ENCODE assay signal across 8 cellular contexts in genomic region chr2:55111570-55112228, GRCh38.
A peak's percentile ranks its signal among the peaks of the same experiment; 100 is the strongest.
DNase-seq lines count a peak whose midpoint lies in the region; ATAC-seq, FAIRE-seq and TF ChIP-seq lines count a peak whose summit lies in the region.

No MANE protein-coding gene starts in this region.

- H3K4me3 Mint-ChIP-seq in endodermal cell, result no peak overlapping the region
- H3K4me3 Mint-ChIP-seq in mesothelial cell of epicardium, result no peak overlapping the region

- H3K4me3 ChIP-seq in A673 (ENCODE audit: low read depth, low read length, poor library complexity, severe bottlenecking), result no peak overlapping the region
- H3K4me3 ChIP-seq in endodermal cell (ENCODE audit: low read length), result no peak overlapping the region

- H3K9me3 Mint-ChIP-seq in endodermal cell (no peaks in the 10 kb centered on the region), mesothelial cell of epicardium (no peaks in the 10 kb centered on the region)

- H3K9me3 ChIP-seq in A673 (ENCODE audit: low read depth, low read length, poor library complexity, severe bottlenecking) (no peaks in the 10 kb centered on the region), endodermal cell (ENCODE audit: control insufficient read depth, low read length) (no peaks in the 10 kb centered on the region)

- H3K27ac ChIP-seq in A673 (ENCODE audit: low read depth, low read length, poor library complexity, severe bottlenecking) (peak overlapping the region; percentile 84), endodermal cell (ENCODE audit: low read depth, low read length) (no peak overlapping the region)

- H3K27ac Mint-ChIP-seq in endodermal cell, result peak overlapping the region; percentile 14
- peak overlapping the region; percentile 64 for H3K27ac Mint-ChIP-seq in mesothelial cell of epicardium

- peak; percentile 95 for DNase-seq in A673 (ENCODE audit: low spot score)
- DNase-seq in HEK293T (ENCODE audit: extremely low spot score), result peak; percentile 63
- peak; percentile 92 for DNase-seq in OCI-M1 (lab: John Stamatoyannopoulos, UW)
- DNase-seq in endodermal cell, result peak; percentile 80
- peak in 1 of 2 experiments; percentile 43 for DNase-seq in mesothelial cell of epicardium (ENCODE audit: low spot score in 2 of 2, unreplicated experiment in 2 of 2)
- peak; percentile 90 for DNase-seq in urothelium cell line (ENCODE audit: low spot score)
- no peak for DNase-seq in RPMI8226

- no peak overlapping the region for H3K9ac ChIP-seq in endodermal cell (ENCODE audit: extremely low read depth, low read length, poor library complexity, severe bottlenecking)

- intact Hi-C loops in A673 (cut with micrococcal nuclease; ENCODE audit: unreplicated experiment), result loop anchor here (5.0 kb wide), 1 partner anchor 59 kb away; the partner anchor contains the start of gene RTN4

- TF ChIP-seq CTCF in A673 (conservative IDR thresholded peaks at IDR 0.05; ENCODE audit: low read depth, low read length), result no peak
- TF ChIP-seq CTCF in endodermal cell (conservative IDR thresholded peaks at IDR 0.05), result no peak
- TF ChIP-seq CTCF in mesothelial cell of epicardium (IDR thresholded peaks at IDR 0.05; ENCODE audit: unreplicated experiment), result no peak

- 83 to 86% methylated on average over 6 to 11 of the region's 11 CpGs for WGBS in endodermal cell (ENCODE audit: insufficient coverage in 1 of 2, insufficient read length in 1 of 2), 2 experiments

- peak; percentile 55 for FAIRE-seq in urothelium cell line (lab: Jason Lieb, UNC)

- POLR2A ChIA-PET in A673 (lab: Charles Lee; ENCODE audit: low non-redundant PET) (no interaction called here), HEK293T (lab: Yijun Ruan, JAX) (interaction anchor here (0.8 to 5.8 kb wide), 6 partner anchors 8 to 75 kb away, joined by 3 to 40 read pairs (median 8); partner anchors contain the start of gene RTN4)

- no peaks in the 10 kb centered on the region for H3K36me3 ChIP-seq in A673 (ENCODE audit: insufficient read depth, low read length, poor library complexity, severe bottlenecking)
- no peaks in the 10 kb centered on the region for H3K36me3 ChIP-seq in endodermal cell (ENCODE audit: control insufficient read depth, insufficient read depth, low read length)

- H3K36me3 Mint-ChIP-seq in endodermal cell (ENCODE audit: low read depth), result no peaks in the 10 kb centered on the region
- H3K36me3 Mint-ChIP-seq in mesothelial cell of epicardium, result no peaks in the 10 kb centered on the region

- H3K27me3 ChIP-seq in A673 (replicated peaks; ENCODE audit: insufficient read depth, low read depth, low read length, poor library complexity) (no peaks in the 10 kb centered on the region), endodermal cell (ENCODE audit: control insufficient read depth, insufficient read depth, low read length, poor library complexity, severe bottlenecking) (no peaks in the 10 kb centered on the region)

- H3K4me1 ChIP-seq in A673 (ENCODE audit: insufficient read depth, low read length, poor library complexity, severe bottlenecking), result peaks cover 32% of the 10 kb centered on the region
- peaks cover 5% of the 10 kb centered on the region for H3K4me1 ChIP-seq in endodermal cell (ENCODE audit: control insufficient read depth, insufficient read depth, low read length)

- ATAC-seq in HG02970 (IDR thresholded peaks at IDR 0.05; ENCODE audit: low FRiP score, unreplicated experiment), result no peak

- H3K4me1 Mint-ChIP-seq in endodermal cell, result peaks cover 18% of the 10 kb centered on the region
- H3K4me1 Mint-ChIP-seq in mesothelial cell of epicardium, result peaks cover 21% of the 10 kb centered on the region

- no TSS peak for BruUV-seq in A673 (replicated peaks; lab: Mats Ljungman, UMichigan)

- CTCF ChIA-PET in A673 (lab: Charles Lee), result no interaction called here
- CTCF ChIA-PET in HEK293T (lab: Yijun Ruan, JAX), result interaction anchor here (1.4 to 1.5 kb wide), 2 partner anchors 9 to 11 kb away, joined by 3 read pairs; no protein-coding TSS in a partner anchor

- H3K27me3 Mint-ChIP-seq in endodermal cell (ENCODE audit: insufficient read depth) (no peaks in the 10 kb centered on the region), mesothelial cell of epicardium (ENCODE audit: low read depth) (no peaks in the 10 kb centered on the region)

TF ChIP-seq in HEK293T, 16 proteins besides CTCF, POLR2A, EP300 and RAD21:
- TF ChIP-seq TARDBP (IDR thresholded peaks at IDR 0.05) (no peak), PKNOX1 (IDR thresholded peaks at IDR 0.05) (peak; percentile 29), ARNT (IDR thresholded peaks at IDR 0.05) (0 out of 2 replicates have a peak, but pooled peaks have one; percentile 14), L3MBTL2 (conservative IDR thresholded peaks at IDR 0.05) (peak; percentile 44; the same call in 1 of the 2 replicates), FOXM1 (IDR thresholded peaks at IDR 0.05; ENCODE audit: borderline replicate concordance) (no peak), HDGF (IDR thresholded peaks at IDR 0.05; ENCODE audit: borderline replicate concordance) (no peak), SP1 (IDR thresholded peaks at IDR 0.05) (no peak), FOXK2 (IDR thresholded peaks at IDR 0.05) (no peak), BHLHE40 (IDR thresholded peaks at IDR 0.05; ENCODE audit: borderline replicate concordance) (no peak)
TF ChIP-seq in HEK293T: peak in this region for 3.
